Comparison of ENCODE assay signal across 1 cellular context in the genomic region with DNA sequence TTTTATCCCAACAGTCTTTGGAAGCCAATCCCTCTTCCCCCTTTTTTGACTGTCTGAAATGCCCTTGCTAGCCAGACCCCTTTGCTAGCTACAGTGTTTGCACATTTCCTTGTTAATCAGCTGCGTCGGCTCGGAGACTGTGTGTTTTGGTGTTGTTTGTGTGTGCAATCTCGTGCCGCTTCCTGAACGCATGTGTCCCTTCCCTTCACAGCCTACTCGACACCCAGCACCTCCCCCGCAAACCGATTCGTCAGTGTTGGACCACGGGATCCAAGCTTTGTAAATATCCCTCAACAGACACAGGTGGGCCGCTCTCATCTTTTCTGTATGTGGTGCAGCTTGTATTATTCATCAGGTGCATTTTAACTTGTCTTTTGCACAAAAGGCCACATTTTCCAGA.
TF ChIP-seq lines count a peak whose summit lies in the region.

No MANE protein-coding gene starts in this region.

TF ChIP-seq in IMR-90, 13 proteins besides CTCF, POLR2A, EP300 and RAD21:
- TF ChIP-seq, protein P1, sequence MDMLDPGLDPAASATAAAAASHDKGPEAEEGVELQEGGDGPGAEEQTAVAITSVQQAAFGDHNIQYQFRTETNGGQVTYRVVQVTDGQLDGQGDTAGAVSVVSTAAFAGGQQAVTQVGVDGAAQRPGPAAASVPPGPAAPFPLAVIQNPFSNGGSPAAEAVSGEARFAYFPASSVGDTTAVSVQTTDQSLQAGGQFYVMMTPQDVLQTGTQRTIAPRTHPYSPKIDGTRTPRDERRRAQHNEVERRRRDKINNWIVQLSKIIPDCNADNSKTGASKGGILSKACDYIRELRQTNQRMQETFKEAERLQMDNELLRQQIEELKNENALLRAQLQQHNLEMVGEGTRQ (IDR thresholded peaks at IDR 0.05; ENCODE audit: low read depth, low read length) = no peak
- no peak for TF ChIP-seq RFX5 (IDR thresholded peaks at IDR 0.05; ENCODE audit: low read depth, low read length)
- no peak for TF ChIP-seq CEBPB (IDR thresholded peaks at IDR 0.05; ENCODE audit: low read depth, low read length)
- TF ChIP-seq BHLHE40 (IDR thresholded peaks at IDR 0.05; ENCODE audit: low read depth, low read length) = no peak
- TF ChIP-seq CHD1 (IDR thresholded peaks at IDR 0.05; ENCODE audit: low read depth, low read length) = no peak
- TF ChIP-seq MAFK (IDR thresholded peaks at IDR 0.05; ENCODE audit: low read depth, low read length) = no peak
- TF ChIP-seq FOS (IDR thresholded peaks at IDR 0.05; ENCODE audit: low read depth, low read length) = no peak
- TF ChIP-seq RCOR1 (IDR thresholded peaks at IDR 0.05; ENCODE audit: insufficient replicate concordance, low read length) = no peak
- no peak for TF ChIP-seq MAZ (IDR thresholded peaks at IDR 0.05; ENCODE audit: borderline replicate concordance, low read depth, low read length)
- TF ChIP-seq MXI1 (IDR thresholded peaks at IDR 0.05; ENCODE audit: borderline replicate concordance, low read depth, low read length) = no peak
- TF ChIP-seq NFE2L2 (IDR thresholded peaks at IDR 0.05; ENCODE audit: low read depth, low read length) = no peak
- TF ChIP-seq, protein P2, sequence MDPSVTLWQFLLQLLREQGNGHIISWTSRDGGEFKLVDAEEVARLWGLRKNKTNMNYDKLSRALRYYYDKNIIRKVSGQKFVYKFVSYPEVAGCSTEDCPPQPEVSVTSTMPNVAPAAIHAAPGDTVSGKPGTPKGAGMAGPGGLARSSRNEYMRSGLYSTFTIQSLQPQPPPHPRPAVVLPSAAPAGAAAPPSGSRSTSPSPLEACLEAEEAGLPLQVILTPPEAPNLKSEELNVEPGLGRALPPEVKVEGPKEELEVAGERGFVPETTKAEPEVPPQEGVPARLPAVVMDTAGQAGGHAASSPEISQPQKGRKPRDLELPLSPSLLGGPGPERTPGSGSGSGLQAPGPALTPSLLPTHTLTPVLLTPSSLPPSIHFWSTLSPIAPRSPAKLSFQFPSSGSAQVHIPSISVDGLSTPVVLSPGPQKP (IDR thresholded peaks at IDR 0.05; ENCODE audit: borderline replicate concordance, low read depth, low read length) = no peak
- no peak for TF ChIP-seq SMC3 (IDR thresholded peaks at IDR 0.05; ENCODE audit: low read depth, low read length)
